Comparison of ENCODE assay signal across 12 cellular contexts in the genomic region with DNA sequence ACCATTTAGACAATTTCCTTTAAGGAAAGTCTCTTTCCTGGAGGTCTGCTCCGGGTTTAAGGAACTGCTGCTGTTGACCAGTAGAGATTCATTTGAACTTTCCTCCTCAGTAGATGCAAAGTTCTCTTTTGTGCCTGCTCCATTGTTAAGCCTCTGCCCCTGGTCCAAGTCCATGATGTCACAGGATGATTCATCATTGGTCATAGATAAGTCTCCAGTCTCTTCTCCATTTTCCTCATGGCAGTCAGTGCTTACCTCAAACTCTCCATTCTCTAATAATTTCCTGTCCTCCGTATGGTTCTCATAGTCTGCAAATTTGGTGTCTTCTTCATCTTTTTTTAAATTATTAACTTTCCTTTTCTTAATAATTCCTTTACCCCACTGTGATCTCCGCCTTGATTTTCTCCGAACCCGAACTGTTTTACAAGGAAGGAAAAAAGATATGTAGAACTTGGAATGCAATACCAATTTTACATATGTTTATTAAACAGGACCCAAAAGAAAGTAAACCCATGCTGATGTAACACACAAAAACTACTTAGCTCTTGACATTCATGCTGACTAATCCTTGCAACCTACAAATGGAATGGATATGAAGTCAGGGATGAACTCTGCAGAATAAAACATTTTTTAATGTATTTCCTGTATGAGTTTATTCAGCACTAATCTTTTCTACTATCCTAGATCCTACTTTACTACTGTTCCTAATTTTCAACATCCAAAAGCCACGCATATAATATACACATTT.
DNase-seq lines count a peak whose midpoint lies in the region; ATAC-seq and TF ChIP-seq lines count a peak whose summit lies in the region.
"Had no signal": no experiment of that assay in that cellular context is flagged by ENCODE, and none has a peak within 500 bp of the region (broad histone marks: within the 10 kb centered on the region; RNA-seq: fewer than 3 reads in every experiment).

No MANE protein-coding gene starts in this region.

- no peak for ATAC-seq in HG03520 (IDR thresholded peaks at IDR 0.05; ENCODE audit: unreplicated experiment)

- H3K4me1 ChIP-seq in adrenal gland (replicated peaks in 1 of 2) = peaks cover 8 to 18% of the 10 kb centered on the region in 2 donors

- no peaks in the 10 kb centered on the region for H3K27me3 ChIP-seq in adrenal gland
- H3K27me3 ChIP-seq: stomach had no signal

- intact Hi-C loops in adrenal gland (cut with DNase I) = no loop called here

- peaks cover 0 to 4% of the 10 kb centered on the region in 2 donors for H3K36me3 ChIP-seq in adrenal gland (replicated peaks in 1 of 2)

- no peaks in the 10 kb centered on the region for H3K9me3 ChIP-seq in adrenal gland (replicated peaks in 1 of 3)
- H3K9me3 ChIP-seq: stomach had no signal

- TF ChIP-seq CTCF in HFF-Myc (IDR thresholded peaks at IDR 0.05; ENCODE audit: low read depth, low read length, missing control alignments) (no peak), adrenal gland (IDR thresholded peaks at IDR 0.05) (no peak)

- 87 to 91% (median 89%) methylated on average over 6 of the region's 6 CpGs for WGBS in adrenal gland, 4 donors

- no peak for TF ChIP-seq POLR2A in adrenal gland (IDR thresholded peaks at IDR 0.05)

- no peak overlapping the region for H3K27ac ChIP-seq in adrenal gland
- H3K27ac ChIP-seq: stomach, WERI-Rb-1 had no signal

- H3K4me3 ChIP-seq in HFF-Myc (replicated peaks; ENCODE audit: low read depth, low read length) (no peak overlapping the region), adrenal gland (no peak overlapping the region)
- H3K4me3 ChIP-seq: stomach had no signal

- DNase-seq in ACHN (peak; percentile 50), HFF-Myc (ENCODE audit: extremely low read depth, low read depth) (peak; percentile 29), adrenal gland (peak in 4 of 7 donors; percentile 17 to 31 (median 23)), iris pigment epithelial cell (ENCODE audit: low read depth) (peak; percentile 87), NCI-H446 (lab: John Stamatoyannopoulos, UW) (no peak), globus pallidus (ENCODE audit: low spot score) (no peak), germinal center (ENCODE audit: low spot score) (no peak)
- DNase-seq: COR-L47, NCI-H2171 treated with DMSO at 0.1 percent for 48 hours, stomach had no signal

- in situ Hi-C loops in ACHN (cut with HindIII; ENCODE audit: low pct_ligation_motif_present, low pct_unique_long_range_greater_than_20kb, low sequenced_read_pairs) = no loop called here

Comparison
In these comparisons a context has a peak if more than half of its experiments do, and no peak if none do; other contexts are left out.
1. DNase-seq: peak in ACHN (single experiment), HFF-Myc (single experiment), adrenal gland (4 of 7) and iris pigment epithelial cell (single experiment); none in NCI-H446 (0 of 2), globus pallidus (single experiment) and germinal center (single experiment).